In genomic region chr11:120137611-120138521, GRCh38 we compare ENCODE assay signal across 11 cellular contexts. TPM values are rescaled to one million over a fixed set of nuclear protein-coding genes. Genes with fewer than 3 reads are reported as not detected.
DNase-seq lines count a peak whose midpoint lies in the region; ATAC-seq, FAIRE-seq and TF ChIP-seq lines count a peak whose summit lies in the region.
"Had no signal": no experiment of that assay in that cellular context is flagged by ENCODE, and none has a peak within 500 bp of the region (broad histone marks: within the 10 kb centered on the region; RNA-seq: fewer than 3 reads in every experiment).

Gene TRIM29 (minus strand): TSS chr11:120138113. CDS start chr11:120138031, 82 bp downstream.

- H3K4me3 Mint-ChIP-seq in stimulated activated naive B cell treated with anti-CD40 and anti-IgM and Interleukin-4, amounts not matched to agents 10 μg/mL and 1 μg/mL and 100 μg/mL, for 72 hours: no peak within 1 kb of the TSS
- H3K4me3 Mint-ChIP-seq: HFFc6 had no signal

- TF ChIP-seq POLR2A in K562 (conservative IDR thresholded peaks at IDR 0.05): no peak

- CTCF ChIA-PET in K562 (lab: Yijun Ruan, JAX; ENCODE audit: low intra/inter-chr PET ratio): no interaction called here
- CTCF ChIA-PET in GM10248 (lab: Yijun Ruan, JAX): no interaction called here

- H3K27me3 Mint-ChIP-seq in stimulated activated naive B cell treated with anti-CD40 and anti-IgM and Interleukin-4, amounts not matched to agents 10 μg/mL and 1 μg/mL and 100 μg/mL, for 72 hours: peaks cover 17 to 18% of the 10 kb centered on the region in 2 donors

- H4K20me1 ChIP-seq in K562 (replicated peaks; ENCODE audit: control insufficient read depth, insufficient read depth, low read length): peaks cover 5% of the 10 kb centered on the region; the same call in 1 of the 2 replicates

- in situ Hi-C loops in K562 (cut with MboI): no loop called here

- no peaks in the 10 kb centered on the region; the same call in 1 of the 2 replicates for H3K27me3 ChIP-seq in H7 (ENCODE audit: control insufficient read depth, insufficient read depth, low read length)
- H3K27me3 ChIP-seq in K562 (ENCODE audit: control insufficient read depth in 2 of 2, insufficient read depth in 2 of 2, low read length in 2 of 2): peaks cover 21 to 73% of the 10 kb centered on the region in 2 experiments
- H3K27me3 ChIP-seq in lung (ENCODE audit: control insufficient read depth, insufficient read depth): no peaks in the 10 kb centered on the region
- H3K27me3 ChIP-seq: upper lobe of left lung had no signal

- peak; percentile 42 for DNase-seq in 8988T
- DNase-seq in H7: peak; percentile 78
- peak in 2 of 4 experiments; percentile 12 to 20 for DNase-seq in K562 (ENCODE audit: extremely low read depth in 1 of 4, low spot score in 3 of 4)
- DNase-seq in lung (ENCODE audit: low spot score): peak; percentile 33
- no peak for DNase-seq in AG08396 (ENCODE audit: low spot score)
- no peak for DNase-seq in GM10248 (ENCODE audit: extremely low spot score)
- DNase-seq in stimulated activated naive B cell treated with anti-CD40 and anti-IgM and Interleukin-4, amounts not matched to agents 10 μg/mL and 1 μg/mL and 100 μg/mL, for 72 hours: no peak
- DNase-seq in germinal center (ENCODE audit: low spot score): no peak
- DNase-seq: activated CD4-positive, alpha-beta T cell treated with anti-CD3 and anti-CD28 coated beads for 48 hours; HFFc6; upper lobe of left lung had no signal

- H3K27ac ChIP-seq in K562 (ENCODE audit: extremely low read depth, low read depth, low read length) (no peak within 1 kb of the TSS), lung (ENCODE audit: low read depth in 1 of 2, low read length in 1 of 2) (no peak within 1 kb of the TSS)
- H3K27ac ChIP-seq: upper lobe of left lung had no signal

- FAIRE-seq in K562 (lab: Jason Lieb, UNC): no peak

- H3K9me1 ChIP-seq in K562 (ENCODE audit: control insufficient read depth, insufficient read depth, low read length): no peaks in the 10 kb centered on the region

- H3K4me3 ChIP-seq in H7 (ENCODE audit: insufficient read depth, low read depth, low read length) (no peak within 1 kb of the TSS), K562 (no peak within 1 kb of the TSS), lung (no peak within 1 kb of the TSS)
- H3K4me3 ChIP-seq: upper lobe of left lung had no signal

- H3K36me3 Mint-ChIP-seq in stimulated activated naive B cell treated with anti-CD40 and anti-IgM and Interleukin-4, amounts not matched to agents 10 μg/mL and 1 μg/mL and 100 μg/mL, for 72 hours: no peaks in the 10 kb centered on the region

- no peak within 1 kb of the TSS for H3K27ac Mint-ChIP-seq in stimulated activated naive B cell treated with anti-CD40 and anti-IgM and Interleukin-4, amounts not matched to agents 10 μg/mL and 1 μg/mL and 100 μg/mL, for 72 hours
- H3K27ac Mint-ChIP-seq: HFFc6 had no signal

- POLR2A ChIA-PET in K562 (lab: Yijun Ruan, JAX): interaction anchor here (0.6 to 1.0 kb wide), 2 partner anchors 10 to 1963 kb away, joined by 3 to 4 read pairs; no protein-coding TSS in a partner anchor
- POLR2A ChIA-PET in GM10248 (lab: Yijun Ruan, JAX): no interaction called here

- no peak for TF ChIP-seq RAD21 in K562 (CRISPR knock-in tag; conservative IDR thresholded peaks at IDR 0.05 in 1 of 2, IDR thresholded peaks at IDR 0.05 in 1 of 2)

- H3K4me1 ChIP-seq in K562 (replicated peaks in 1 of 2; ENCODE audit: control insufficient read depth in 2 of 2, insufficient read depth in 2 of 2, low read length in 2 of 2) (peaks cover 0 to 8% of the 10 kb centered on the region in 2 experiments; a peak in 2 of 5 replicates), lung (ENCODE audit: control insufficient read depth in 2 of 2, insufficient read depth in 2 of 2, low read length in 2 of 2) (no peaks in the 10 kb centered on the region)
- H3K4me1 ChIP-seq: upper lobe of left lung had no signal

- H3K9me3 ChIP-seq in K562 (replicated peaks; ENCODE audit: control insufficient read depth, insufficient read depth, low read depth, low read length) (no peaks in the 10 kb centered on the region), lung (ENCODE audit: control insufficient read depth in 2 of 2, insufficient read depth in 1 of 2, low read length in 1 of 2) (no peaks in the 10 kb centered on the region)
- H3K9me3 ChIP-seq: upper lobe of left lung had no signal

- no peak within 1 kb of the TSS for H2AFZ ChIP-seq in K562 (ENCODE audit: low read depth, low read length)

- TF ChIP-seq EP300 in K562 (IDR thresholded peaks at IDR 0.05; ENCODE audit: low read length): no peak

- intact Hi-C loops in K562 (cut with micrococcal nuclease): no loop called here

- H3K4me1 Mint-ChIP-seq in stimulated activated naive B cell treated with anti-CD40 and anti-IgM and Interleukin-4, amounts not matched to agents 10 μg/mL and 1 μg/mL and 100 μg/mL, for 72 hours: no peaks in the 10 kb centered on the region

- ATAC-seq in K562 (peak; percentile 61), lung (ENCODE audit: insufficient read depth, low FRiP score) (no peak)
- no peak for ATAC-seq in stimulated activated naive B cell treated with anti-CD40 and anti-IgM and Interleukin-4, amounts not matched to agents 10 μg/mL and 1 μg/mL and 100 μg/mL, for 72 hours (replicated peaks)

- H3K36me3 ChIP-seq in H7 (replicated peaks; ENCODE audit: control insufficient read depth, insufficient read depth, low read length) (no peaks in the 10 kb centered on the region), K562 (ENCODE audit: control insufficient read depth, insufficient read depth, low read length) (no peaks in the 10 kb centered on the region), lung (ENCODE audit: control insufficient read depth in 2 of 2, insufficient read depth in 2 of 2, low read length in 2 of 2) (no peaks in the 10 kb centered on the region)
- H3K36me3 ChIP-seq: upper lobe of left lung had no signal

- H3K9ac ChIP-seq in K562 (ENCODE audit: insufficient read depth in 1 of 2, low read depth in 2 of 2, low read length in 2 of 2): no peak within 1 kb of the TSS

- H3K79me2 ChIP-seq in K562 (ENCODE audit: control insufficient read depth, insufficient read depth, low read length): no peaks in the 10 kb centered on the region

- BruUV-seq in K562 (replicated peaks; lab: Mats Ljungman, UMichigan): no TSS peak

- WGBS in K562 (ENCODE audit: insufficient coverage, low coverage, missing lambda C conversion rate): 20% methylated on average over 23 of the region's 41 CpGs
- 75 to 89% methylated on average over 37 to 41 of the region's 41 CpGs for WGBS in lung, 2 donors

- no peaks in the 10 kb centered on the region for H3K9me3 Mint-ChIP-seq in stimulated activated naive B cell treated with anti-CD40 and anti-IgM and Interleukin-4, amounts not matched to agents 10 μg/mL and 1 μg/mL and 100 μg/mL, for 72 hours
- H3K9me3 Mint-ChIP-seq: HFFc6 had no signal

- TF ChIP-seq CTCF in K562 (IDR thresholded peaks at IDR 0.05 in 2 of 3, conservative IDR thresholded peaks at IDR 0.05 in 1 of 3; ENCODE audit: insufficient read depth in 2 of 3, low read depth in 1 of 3, low read length in 3 of 3) (no peak), lung (IDR thresholded peaks at IDR 0.05; ENCODE audit: control extremely low read depth, extremely low read depth) (no peak), GM10248 (IDR thresholded peaks at IDR 0.05; ENCODE audit: control extremely low read depth, extremely low read depth, low read depth, missing control alignments) (no peak)

- no peak within 1 kb of the TSS for H3K4me2 ChIP-seq in K562 (ENCODE audit: insufficient read depth, low read length)

TF ChIP-seq in K562, 482 proteins besides CTCF, POLR2A, EP300 and RAD21 (continues in another document):
- peak; percentile 88 for TF ChIP-seq ZNF263 (CRISPR knock-in tag; IDR thresholded peaks at IDR 0.05; ENCODE audit: borderline replicate concordance)
- TF ChIP-seq ZC3H4 (CRISPR knock-in tag; IDR thresholded peaks at IDR 0.05; ENCODE audit: borderline replicate concordance): no peak
- no peak for TF ChIP-seq VEZF1 (CRISPR knock-in tag; IDR thresholded peaks at IDR 0.05)
- no peak for TF ChIP-seq ZNF212 (CRISPR knock-in tag; IDR thresholded peaks at IDR 0.05)

RNA-seq across cellular contexts. Expression of gene TRIM29, which starts in this region (rescaled TPM):
- total RNA-seq in H7 (2014; rRNA removed; shearing (Covaris generic)): 0.17 TPM in 1 of 2 replicates, not detected in the other
- 0.21 TPM in 1 of 2 replicates, not detected in the other for total RNA-seq in K562 (2011; cell fraction: chromatin; rRNA removed; ENCODE audit: low replicate concordance)
- total RNA-seq in K562 (2011; cell fraction: nucleolus; rRNA removed): not detected in 2 replicates
- 0.76 TPM in 1 of 2 replicates, not detected in the other for total RNA-seq in K562 (2011; cell fraction: nucleoplasm; rRNA removed)
- total RNA-seq in K562 (2014; rRNA removed): 0.16 TPM in 1 of 2 replicates, not detected in the other
- 0.15 and 0.41 TPM in 2 replicates for total RNA-seq in K562 (2014; rRNA removed; fragmentation: Illumina TruSeq; extraction: Trizol)
- total RNA-seq in K562 (2015; rRNA removed; fragmentation: Illumina TruSeq; extraction: Trizol): 0.19 TPM in 1 of 2 replicates, not detected in the other
- total RNA-seq in K562 (2021): 0.31 and 1.4 TPM in 2 replicates
- 0.19 and 0.65 TPM in 2 replicates for polyA plus RNA-seq in K562 (2011; rRNA removed)
- polyA plus RNA-seq in K562 (2011; cell fraction: cytosol; rRNA removed): 0.28 and 0.75 TPM in 2 replicates
- 0.34 TPM in 1 of 2 replicates, not detected in the other for polyA plus RNA-seq in K562 (2011; cell fraction: nucleus; rRNA removed)
- 0.39 and 0.87 TPM in 2 replicates for polyA plus RNA-seq in K562 (2012)
- 0.74 and 0.75 TPM in 2 replicates for polyA plus RNA-seq in K562 (2014; fragmentation: Illumina TruSeq; extraction: Trizol)
- under 1 TPM; 0.41 to 0.42 TPM for polyA plus RNA-seq in K562 (2014; fragmentation: Nextera tagmentation; extraction: Ambion mirVana)
- 0.08 and 0.93 TPM in 2 replicates for polyA plus RNA-seq in K562 (2014; rRNA removed)
- polyA minus RNA-seq in K562 (2011; rRNA and poly(A)+ RNA removed): 0.36 and 0.63 TPM in 2 replicates
- polyA minus RNA-seq in K562 (2011; cell fraction: cytosol; rRNA and poly(A)+ RNA removed): 0.95 and 2.9 TPM in 2 replicates
- 0.22 and 0.27 TPM in 2 replicates for polyA minus RNA-seq in K562 (2011; cell fraction: nucleus; rRNA and poly(A)+ RNA removed)
- total RNA-seq in lung: 10 to 100 TPM in 1 of 2 donors, 1 to 10 TPM in 1; 4.4 to 26.6 TPM
- polyA plus RNA-seq in lung: 10 to 100 TPM; 13.0 to 20.7 TPM

Comparison
In these comparisons a context has a peak if more than half of its experiments do, and no peak if none do; other contexts are left out.
1. RNA of gene TRIM29 (polyA plus RNA-seq): 13.0 to 20.7 TPM in lung; 0.08 to 0.93 TPM in K562; every median in the first group is over 4 times any median in the second.
2. Peak in DNase-seq in H7; RNA of the gene not detected or under 1 TPM.
3. DNase-seq: peak in 8988T (single experiment) and lung (single experiment); none in AG08396 (single experiment), GM10248 (single experiment), stimulated activated naive B cell treated with anti-CD40 and anti-IgM and Interleukin-4, amounts not matched to agents 10 μg/mL and 1 μg/mL and 100 μg/mL, for 72 hours (single experiment) and germinal center (single experiment).